Comparison of ENCODE assay signal across 30 cellular contexts in genomic region chr9:124885551-124885950, GRCh38. TPM values are rescaled to one million over a fixed set of nuclear protein-coding genes. Genes with fewer than 3 reads are reported as not detected.
A peak's percentile ranks its signal among the peaks of the same experiment; 100 is the strongest.
DNase-seq lines count a peak whose midpoint lies in the region; ATAC-seq and TF ChIP-seq lines count a peak whose summit lies in the region.
"Had no signal": no experiment of that assay in that cellular context is flagged by ENCODE, and none has a peak within 500 bp of the region (broad histone marks: within the 10 kb centered on the region; RNA-seq: fewer than 3 reads in every experiment).

No MANE protein-coding gene starts in this region.

- H3K4me3 Mint-ChIP-seq in nephron progenitor cell: no peak overlapping the region
- H3K4me3 Mint-ChIP-seq in stimulated activated memory B cell treated with anti-CD40 and anti-IgM and Interleukin-4, amounts not matched to agents 10 μg/mL and 1 μg/mL and 100 μg/mL, for 72 hours: no peak overlapping the region
- H3K4me3 Mint-ChIP-seq: CD8-positive, alpha-beta T cell; GM23338 had no signal

- peaks cover 9 to 25% of the 10 kb centered on the region in 2 donors for H3K36me3 ChIP-seq in prostate gland

- H3K4me1 ChIP-seq in prostate gland (replicated peaks): no peaks in the 10 kb centered on the region

- peaks cover 9% of the 10 kb centered on the region for H3K4me1 Mint-ChIP-seq in nephron progenitor cell
- peaks cover 19% of the 10 kb centered on the region for H3K4me1 Mint-ChIP-seq in stimulated activated memory B cell treated with anti-CD40 and anti-IgM and Interleukin-4, amounts not matched to agents 10 μg/mL and 1 μg/mL and 100 μg/mL, for 72 hours

- H3K9me3 ChIP-seq in prostate gland: no peaks in the 10 kb centered on the region

- TF ChIP-seq POLR2A in prostate gland (IDR thresholded peaks at IDR 0.05): no peak

- peak overlapping the region; percentile 85 for H3K27ac Mint-ChIP-seq in nephron progenitor cell
- H3K27ac Mint-ChIP-seq in stimulated activated memory B cell treated with anti-CD40 and anti-IgM and Interleukin-4, amounts not matched to agents 10 μg/mL and 1 μg/mL and 100 μg/mL, for 72 hours: peak overlapping the region; percentile 17
- H3K27ac Mint-ChIP-seq: CD8-positive, alpha-beta T cell had no signal

- no peak overlapping the region for H3K4me3 ChIP-seq in prostate gland
- H3K4me3 ChIP-seq: GM12878, GM23338, K562, PC-9 had no signal

- no peak for ATAC-seq in stimulated activated memory B cell treated with anti-CD40 and anti-IgM and Interleukin-4, amounts not matched to agents 10 μg/mL and 1 μg/mL and 100 μg/mL, for 72 hours
- ATAC-seq in left ventricle myocardium superior (no peak), HG03460 (IDR thresholded peaks at IDR 0.05; ENCODE audit: unreplicated experiment) (no peak)
- ATAC-seq: CD8-positive, alpha-beta T cell; GM12878; GM23338; HepG2; K562 had no signal

- intact Hi-C loops in left ventricle myocardium superior (cut with micrococcal nuclease) (no loop called here), prostate gland (cut with DNase I) (no loop called here)

- CTCF ChIA-PET in RWPE1 (lab: Yijun Ruan, JAX): no interaction called here

- DNase-seq in GM13976 (ENCODE audit: low spot score) (peak; percentile 12), RWPE1 (ENCODE audit: low spot score) (no peak), nephron progenitor cell (no peak), left ventricle myocardium superior (no peak), prostate gland (ENCODE audit: low spot score) (no peak)
- DNase-seq: CD8-positive, alpha-beta T cell; DMS 273 treated with DMSO at 0.1 percent for 48 hours; DMS79; EL; GDM1; HCEC 1CT; Kasumi-1; MV-4-11; NCI-H1105; NCI-H146; NCI-H1930; NCI-H446 treated with DMSO at 0.1 percent for 48 hours; NCI-H526; PC-9; Right ventricle myocardium superior; T-helper 1 cell had no signal

- WGBS in prostate gland: 88% methylated on average over 4 of the region's 4 CpGs

- H3K9me3 Mint-ChIP-seq in nephron progenitor cell: no peaks in the 10 kb centered on the region
- H3K9me3 Mint-ChIP-seq in stimulated activated memory B cell treated with anti-CD40 and anti-IgM and Interleukin-4, amounts not matched to agents 10 μg/mL and 1 μg/mL and 100 μg/mL, for 72 hours: no peaks in the 10 kb centered on the region
- H3K9me3 Mint-ChIP-seq: CD8-positive, alpha-beta T cell; GM23338 had no signal

- POLR2A ChIA-PET in RWPE1 (lab: Yijun Ruan, JAX; ENCODE audit: low non-redundant PET): no interaction called here

- H3K36me3 Mint-ChIP-seq in nephron progenitor cell (ENCODE audit: low read depth): peaks cover 22% of the 10 kb centered on the region
- peaks cover 61% of the 10 kb centered on the region for H3K36me3 Mint-ChIP-seq in stimulated activated memory B cell treated with anti-CD40 and anti-IgM and Interleukin-4, amounts not matched to agents 10 μg/mL and 1 μg/mL and 100 μg/mL, for 72 hours

- in situ Hi-C loops in GM13976 (cut with MboI; ENCODE audit: low sequenced_read_pairs, unreplicated experiment): no loop called here

- no peaks in the 10 kb centered on the region for H3K27me3 ChIP-seq in prostate gland (replicated peaks; ENCODE audit: insufficient read depth)

- TF ChIP-seq CTCF in GM13976 (IDR thresholded peaks at IDR 0.05; ENCODE audit: borderline replicate concordance, control extremely low read depth, extremely low read depth, insufficient read depth, missing control alignments) (no peak), RWPE1 (conservative IDR thresholded peaks at IDR 0.05; ENCODE audit: low read depth) (no peak), nephron progenitor cell (IDR thresholded peaks at IDR 0.05) (no peak), prostate gland (IDR thresholded peaks at IDR 0.05) (no peak)

- H3K27me3 Mint-ChIP-seq in nephron progenitor cell (ENCODE audit: low read depth, poor library complexity): no peaks in the 10 kb centered on the region
- no peaks in the 10 kb centered on the region for H3K27me3 Mint-ChIP-seq in stimulated activated memory B cell treated with anti-CD40 and anti-IgM and Interleukin-4, amounts not matched to agents 10 μg/mL and 1 μg/mL and 100 μg/mL, for 72 hours

- peak overlapping the region; percentile 5; the same call in 1 of the 2 replicates for H3K27ac ChIP-seq in RWPE1
- no peak overlapping the region for H3K27ac ChIP-seq in prostate gland
- H3K27ac ChIP-seq: PC-9 had no signal

RNA-seq across cellular contexts. Expression of gene ARPC5L, which starts 23.6 kb away (rescaled TPM):
- total RNA-seq in left ventricle myocardium superior (41.1 TPM), prostate gland (10 to 100 TPM; 27.8 to 41.1 TPM)

RNA-seq across cellular contexts. Expression of gene RPL35, which starts 23.8 kb away (rescaled TPM):
- 676 TPM for total RNA-seq in left ventricle myocardium superior
- 1,000 to 10,000 TPM; 1,539 to 2,854 TPM for total RNA-seq in prostate gland

RNA-seq across cellular contexts. Expression of gene WDR38, which starts 32.3 kb away (rescaled TPM):
- not detected for total RNA-seq in left ventricle myocardium superior
- total RNA-seq in prostate gland: not detected
- total RNA-seq: CD8-positive, alpha-beta T cell; GM12878; GM23338; HepG2; HT1080; K562; M059J; PC-9; Right ventricle myocardium superior; SK-MEL-5 had no signal

RNA-seq across cellular contexts. Expression of gene GOLGA1, which starts 55.3 kb away (rescaled TPM):
- total RNA-seq in left ventricle myocardium superior (19.9 TPM), prostate gland (10 to 100 TPM; 12.5 to 28.3 TPM)
